1 cellular context compared by ENCODE assay signal in genomic region chr16:84578538-84579126, GRCh38.
TF ChIP-seq lines count a peak whose summit lies in the region.

No MANE protein-coding gene starts in this region.

TF ChIP-seq in GM12878, 131 proteins besides CTCF, POLR2A, EP300 and RAD21:
- TF ChIP-seq PBX3 (IDR thresholded peaks at IDR 0.05; ENCODE audit: insufficient replicate concordance, low read depth, low read length) (peak; percentile 14), FOXK2 (IDR thresholded peaks at IDR 0.05) (no peak), HCFC1 (IDR thresholded peaks at IDR 0.05; ENCODE audit: low read length) (no peak), TARDBP (IDR thresholded peaks at IDR 0.05; ENCODE audit: borderline replicate concordance) (0 out of 2 replicates have a peak, but pooled peaks have one; percentile 55), BCL3 (IDR thresholded peaks at IDR 0.05; ENCODE audit: borderline replicate concordance, insufficient read depth, low read depth, low read length, poor library complexity, severe bottlenecking) (peak; percentile 90), POLR2AphosphoS5 (IDR thresholded peaks at IDR 0.05; ENCODE audit: low read length) (peak; percentile 78), HDGF (IDR thresholded peaks at IDR 0.05) (0 out of 2 replicates have a peak, but pooled peaks have one; percentile 48)
TF ChIP-seq in GM12878: peak in this region for 5.
